In the genomic region with DNA sequence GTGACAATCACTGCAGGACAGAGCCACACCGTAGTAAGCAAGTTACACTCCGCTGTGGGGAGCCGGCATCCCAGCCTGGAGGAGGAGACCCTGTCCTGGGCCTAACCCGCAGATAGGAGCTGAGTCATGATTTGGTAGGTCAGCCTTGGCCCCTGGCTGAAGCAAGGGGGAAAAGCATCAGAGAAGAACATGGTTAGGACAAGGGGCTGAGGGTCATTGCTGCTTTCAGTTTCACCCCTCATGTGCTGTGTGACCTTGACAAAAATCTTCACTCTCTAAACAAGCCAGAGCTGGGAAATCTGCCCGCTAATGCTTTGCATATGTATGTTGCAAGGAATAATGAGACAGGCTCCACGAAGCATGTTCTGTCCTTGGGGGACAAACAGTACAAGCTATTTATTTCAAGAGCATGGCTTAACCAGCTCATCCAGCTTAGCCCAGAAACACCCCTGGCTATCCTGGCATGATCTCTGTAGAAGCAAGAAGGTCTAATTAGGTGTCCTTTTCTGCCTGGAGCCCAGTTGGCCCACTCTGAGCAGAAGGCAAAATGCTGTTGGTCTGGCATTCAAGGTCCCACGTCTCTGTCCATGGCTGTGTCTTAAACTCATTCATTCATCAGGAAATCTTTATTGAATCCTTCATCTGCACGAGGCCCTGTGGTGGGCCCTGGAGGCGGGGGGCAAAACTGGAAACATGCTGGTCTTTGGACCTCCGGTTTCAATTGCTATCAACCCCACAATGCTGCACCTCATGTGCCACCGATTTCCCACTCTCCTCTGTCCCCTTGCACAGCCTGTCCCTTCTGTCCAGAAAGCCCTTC, we compare ENCODE assay signal across 20 cellular contexts.
DNase-seq lines count a peak whose midpoint lies in the region; ATAC-seq and TF ChIP-seq lines count a peak whose summit lies in the region.
"Had no signal": no experiment of that assay in that cellular context is flagged by ENCODE, and none has a peak within 500 bp of the region (broad histone marks: within the 10 kb centered on the region; RNA-seq: fewer than 3 reads in every experiment).

No MANE protein-coding gene starts in this region.

- H3K4ac ChIP-seq in mesendoderm (ENCODE audit: low read depth, low read length), result peak overlapping the region; percentile 4

- H3K27me3 ChIP-seq in right atrium auricular region, result no peaks in the 10 kb centered on the region
- no peaks in the 10 kb centered on the region for H3K27me3 ChIP-seq in right cardiac atrium (ENCODE audit: control insufficient read depth, insufficient read depth)
- H3K27me3 ChIP-seq in mesendoderm (ENCODE audit: insufficient read depth, low read length, poor library complexity), result no peaks in the 10 kb centered on the region
- H3K27me3 ChIP-seq: neural progenitor cell, right lobe of liver, SJCRH30 had no signal

- no peak overlapping the region for H3K18ac ChIP-seq in mesendoderm (ENCODE audit: low read length)

- intact Hi-C loops in right cardiac atrium (cut with DNase I), result loop anchor here in 1 of 4 donors (10.0 kb wide), 1 partner anchor 380 kb away; no protein-coding TSS in a partner anchor

- peaks cover 0 to 8% of the 10 kb centered on the region in 2 donors for H3K9me3 ChIP-seq in right atrium auricular region
- no peaks in the 10 kb centered on the region for H3K9me3 ChIP-seq in right cardiac atrium (ENCODE audit: control insufficient read depth, low read length)
- H3K9me3 ChIP-seq: right lobe of liver, SJCRH30, transverse colon had no signal

- H4K8ac ChIP-seq in mesendoderm (ENCODE audit: low read depth, low read length), result no peak overlapping the region

- no peak overlapping the region for H2AK5ac ChIP-seq in mesendoderm (ENCODE audit: low read length)

- ATAC-seq in right cardiac atrium, result no peak

- no peak overlapping the region for H2BK5ac ChIP-seq in mesendoderm (ENCODE audit: low read length)

- no peak overlapping the region for H4K5ac ChIP-seq in mesendoderm (ENCODE audit: low read length)

- H3K4me2 ChIP-seq in mesendoderm (ENCODE audit: low read length), result no peak overlapping the region
- H3K4me2 ChIP-seq: neural progenitor cell had no signal

- no peak overlapping the region for H3K27ac ChIP-seq in right atrium auricular region
- H3K27ac ChIP-seq in right cardiac atrium (ENCODE audit: low read length), result no peak overlapping the region
- H3K27ac ChIP-seq in mesendoderm (ENCODE audit: low read depth, low read length), result no peak overlapping the region
- H3K27ac ChIP-seq: neural progenitor cell, right lobe of liver, SJCRH30, transverse colon had no signal

- no peak overlapping the region for H2BK120ac ChIP-seq in mesendoderm (ENCODE audit: low read depth, low read length)

- peak; percentile 43 for DNase-seq in right atrium auricular region (ENCODE audit: low spot score)
- DNase-seq in right cardiac atrium, result no peak
- DNase-seq in ecto neural progenitor cell (ENCODE audit: low spot score), result peak; percentile 34
- DNase-seq in mesendoderm, result peak; percentile 34
- DNase-seq in NCI-H524 (lab: John Stamatoyannopoulos, UW), result no peak
- DNase-seq in stimulated activated CD4-positive, alpha-beta T cell treated with anti-CD3 and anti-CD28 coated beads, Interleukin-2, amount 100 ng/mL, for 48 hours, result no peak
- no peak for DNase-seq in inferior parietal cortex (ENCODE audit: extremely low spot score)
- DNase-seq in RKO (ENCODE audit: low spot score), result no peak
- DNase-seq: activated CD4-positive, alpha-beta T cell treated with anti-CD3 and anti-CD28 coated beads for 4 hours; activated T-cell treated with anti-CD3 and anti-CD28 coated beads, Interleukin-2, amount 50 U/mL, for 24 hours; caudate nucleus; CD4-positive, alpha-beta memory T cell; DMS79 treated with DMSO at 0.1 percent for 48 hours; H9; SJCRH30; stimulated activated CD4-positive, alpha-beta T cell treated with anti-CD3 and anti-CD28 coated beads, Interleukin-4, amount 100 ng/mL, for 4 hours; T-helper 9 cell; transverse colon had no signal

- H3K79me2 ChIP-seq in mesendoderm (ENCODE audit: control insufficient read depth, insufficient read depth, low read length), result no peaks in the 10 kb centered on the region

- H3K79me1 ChIP-seq in mesendoderm (ENCODE audit: low read length), result no peaks in the 10 kb centered on the region

- H3K9ac ChIP-seq in mesendoderm (ENCODE audit: low read length), result no peak overlapping the region
- H3K9ac ChIP-seq: neural progenitor cell had no signal

- WGBS in right cardiac atrium, result 79% methylated on average over 11 of the region's 11 CpGs
- WGBS in mesendoderm (ENCODE audit: extremely low coverage, insufficient coverage, low lambda C conversion rate), result no CpG with 5 or more reads among the region's 11 CpGs

- no peak overlapping the region for H3K4me3 ChIP-seq in right atrium auricular region
- H3K4me3 ChIP-seq in right cardiac atrium (ENCODE audit: low read length), result no peak overlapping the region
- H3K4me3 ChIP-seq in mesendoderm (ENCODE audit: low read length), result no peak overlapping the region
- H3K4me3 ChIP-seq: neural progenitor cell, right lobe of liver, SJCRH30, transverse colon had no signal

- no peak overlapping the region for H3K23ac ChIP-seq in mesendoderm (ENCODE audit: low read length)

- H3K4me1 ChIP-seq in right atrium auricular region (no peaks in the 10 kb centered on the region), right cardiac atrium (ENCODE audit: control insufficient read depth, insufficient read depth, low read length) (no peaks in the 10 kb centered on the region), mesendoderm (ENCODE audit: control insufficient read depth, low read depth, low read length) (no peaks in the 10 kb centered on the region)
- H3K4me1 ChIP-seq: neural progenitor cell, right lobe of liver had no signal

- no peak overlapping the region for H2BK15ac ChIP-seq in mesendoderm (replicated peaks; ENCODE audit: low read depth)

- TF ChIP-seq CTCF in right atrium auricular region (IDR thresholded peaks at IDR 0.05), result no peak

- no peaks in the 10 kb centered on the region for H3K36me3 ChIP-seq in right atrium auricular region
- no peaks in the 10 kb centered on the region for H3K36me3 ChIP-seq in mesendoderm (ENCODE audit: control insufficient read depth, insufficient read depth, low read length)
- H3K36me3 ChIP-seq: neural progenitor cell, right lobe of liver, SJCRH30, transverse colon had no signal

- H3K56ac ChIP-seq in mesendoderm (ENCODE audit: low read length), result no peak overlapping the region

Comparison
In these comparisons a context has a peak if more than half of its experiments do, and no peak if none do; other contexts are left out.
1. DNase-seq: peak in right atrium auricular region (single experiment), ecto neural progenitor cell (single experiment) and mesendoderm (single experiment); none in right cardiac atrium (0 of 3), NCI-H524 (0 of 2), stimulated activated CD4-positive, alpha-beta T cell treated with anti-CD3 and anti-CD28 coated beads, Interleukin-2, amount 100 ng/mL, for 48 hours (0 of 2), inferior parietal cortex (single experiment) and RKO (single experiment).